ENCODE assay signal across 1 cellular context in the genomic region with DNA sequence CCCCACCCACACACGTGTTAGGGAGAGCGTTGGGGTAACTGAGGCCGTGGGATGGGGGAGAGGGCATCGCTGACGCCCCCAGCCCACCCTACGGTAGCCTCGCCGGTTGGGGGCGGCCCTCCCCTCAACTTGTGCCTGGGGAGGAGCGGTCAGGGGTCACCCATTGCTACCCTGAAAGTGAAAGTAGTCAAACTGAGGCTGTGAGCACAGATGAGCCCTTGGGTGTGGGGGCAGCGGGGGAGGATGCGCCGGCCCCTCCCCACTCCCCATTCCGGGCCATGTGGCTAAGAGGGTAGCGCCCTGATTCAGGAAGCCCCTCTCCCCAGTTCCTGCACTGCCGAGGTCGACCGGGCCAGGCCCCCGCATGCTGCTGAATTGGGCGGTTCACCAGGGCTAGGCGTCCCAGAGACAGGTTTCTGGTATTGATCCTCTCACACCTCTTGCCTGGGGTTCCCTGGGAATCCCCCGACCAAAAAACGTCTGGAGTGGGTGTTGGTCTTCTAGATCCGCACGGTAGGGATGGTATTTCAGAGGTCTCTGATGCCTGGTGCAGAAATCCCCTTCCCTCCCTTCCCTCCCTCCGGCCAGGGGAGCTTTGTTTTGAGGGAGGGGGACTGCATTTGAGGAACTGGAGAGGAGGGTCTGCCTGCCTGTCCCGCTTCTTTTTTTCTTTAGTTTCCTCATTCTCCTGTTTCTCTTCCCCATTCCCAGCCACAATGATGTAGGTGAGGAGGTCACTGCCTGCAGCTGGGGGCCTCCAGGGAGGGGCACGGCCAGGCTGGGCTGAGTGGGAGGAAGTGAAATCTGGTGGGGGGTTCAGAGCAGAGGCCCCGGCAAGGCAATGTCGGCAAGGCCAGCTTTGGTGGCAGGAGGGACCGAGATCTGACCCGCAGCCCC.
TF ChIP-seq lines count a peak whose summit lies in the region.

No MANE protein-coding gene starts in this region.

TF ChIP-seq in K562, 482 proteins besides CTCF, POLR2A, EP300 and RAD21 (continued from another document):
- TF ChIP-seq, protein P1, sequence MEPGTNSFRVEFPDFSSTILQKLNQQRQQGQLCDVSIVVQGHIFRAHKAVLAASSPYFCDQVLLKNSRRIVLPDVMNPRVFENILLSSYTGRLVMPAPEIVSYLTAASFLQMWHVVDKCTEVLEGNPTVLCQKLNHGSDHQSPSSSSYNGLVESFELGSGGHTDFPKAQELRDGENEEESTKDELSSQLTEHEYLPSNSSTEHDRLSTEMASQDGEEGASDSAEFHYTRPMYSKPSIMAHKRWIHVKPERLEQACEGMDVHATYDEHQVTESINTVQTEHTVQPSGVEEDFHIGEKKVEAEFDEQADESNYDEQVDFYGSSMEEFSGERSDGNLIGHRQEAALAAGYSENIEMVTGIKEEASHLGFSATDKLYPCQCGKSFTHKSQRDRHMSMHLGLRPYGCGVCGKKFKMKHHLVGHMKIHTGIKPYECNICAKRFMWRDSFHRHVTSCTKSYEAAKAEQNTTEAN (CRISPR knock-in tag; IDR thresholded peaks at IDR 0.05) = no peak
- TF ChIP-seq, protein P2, sequence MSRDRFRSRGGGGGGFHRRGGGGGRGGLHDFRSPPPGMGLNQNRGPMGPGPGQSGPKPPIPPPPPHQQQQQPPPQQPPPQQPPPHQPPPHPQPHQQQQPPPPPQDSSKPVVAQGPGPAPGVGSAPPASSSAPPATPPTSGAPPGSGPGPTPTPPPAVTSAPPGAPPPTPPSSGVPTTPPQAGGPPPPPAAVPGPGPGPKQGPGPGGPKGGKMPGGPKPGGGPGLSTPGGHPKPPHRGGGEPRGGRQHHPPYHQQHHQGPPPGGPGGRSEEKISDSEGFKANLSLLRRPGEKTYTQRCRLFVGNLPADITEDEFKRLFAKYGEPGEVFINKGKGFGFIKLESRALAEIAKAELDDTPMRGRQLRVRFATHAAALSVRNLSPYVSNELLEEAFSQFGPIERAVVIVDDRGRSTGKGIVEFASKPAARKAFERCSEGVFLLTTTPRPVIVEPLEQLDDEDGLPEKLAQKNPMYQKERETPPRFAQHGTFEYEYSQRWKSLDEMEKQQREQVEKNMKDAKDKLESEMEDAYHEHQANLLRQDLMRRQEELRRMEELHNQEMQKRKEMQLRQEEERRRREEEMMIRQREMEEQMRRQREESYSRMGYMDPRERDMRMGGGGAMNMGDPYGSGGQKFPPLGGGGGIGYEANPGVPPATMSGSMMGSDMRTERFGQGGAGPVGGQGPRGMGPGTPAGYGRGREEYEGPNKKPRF (IDR thresholded peaks at IDR 0.05; ENCODE audit: low read depth, low read length) = no peak
- peak in 1 of 2 experiments; percentile 43; a peak in 1 of 4 replicates for TF ChIP-seq SIN3A (IDR thresholded peaks at IDR 0.05; ENCODE audit: borderline replicate concordance in 2 of 2, control insufficient read depth in 1 of 2, low read depth in 2 of 2, low read length in 2 of 2)
- TF ChIP-seq, protein P3, sequence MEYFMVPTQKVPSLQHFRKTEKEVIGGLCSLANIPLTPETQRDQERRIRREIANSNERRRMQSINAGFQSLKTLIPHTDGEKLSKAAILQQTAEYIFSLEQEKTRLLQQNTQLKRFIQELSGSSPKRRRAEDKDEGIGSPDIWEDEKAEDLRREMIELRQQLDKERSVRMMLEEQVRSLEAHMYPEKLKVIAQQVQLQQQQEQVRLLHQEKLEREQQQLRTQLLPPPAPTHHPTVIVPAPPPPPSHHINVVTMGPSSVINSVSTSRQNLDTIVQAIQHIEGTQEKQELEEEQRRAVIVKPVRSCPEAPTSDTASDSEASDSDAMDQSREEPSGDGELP (CRISPR knock-in tag; IDR thresholded peaks at IDR 0.05; ENCODE audit: borderline replicate concordance) = 0 out of 2 replicates have a peak, but pooled peaks have one; percentile 6
